Comparison of ENCODE assay signal across 1 cellular context in the genomic region with DNA sequence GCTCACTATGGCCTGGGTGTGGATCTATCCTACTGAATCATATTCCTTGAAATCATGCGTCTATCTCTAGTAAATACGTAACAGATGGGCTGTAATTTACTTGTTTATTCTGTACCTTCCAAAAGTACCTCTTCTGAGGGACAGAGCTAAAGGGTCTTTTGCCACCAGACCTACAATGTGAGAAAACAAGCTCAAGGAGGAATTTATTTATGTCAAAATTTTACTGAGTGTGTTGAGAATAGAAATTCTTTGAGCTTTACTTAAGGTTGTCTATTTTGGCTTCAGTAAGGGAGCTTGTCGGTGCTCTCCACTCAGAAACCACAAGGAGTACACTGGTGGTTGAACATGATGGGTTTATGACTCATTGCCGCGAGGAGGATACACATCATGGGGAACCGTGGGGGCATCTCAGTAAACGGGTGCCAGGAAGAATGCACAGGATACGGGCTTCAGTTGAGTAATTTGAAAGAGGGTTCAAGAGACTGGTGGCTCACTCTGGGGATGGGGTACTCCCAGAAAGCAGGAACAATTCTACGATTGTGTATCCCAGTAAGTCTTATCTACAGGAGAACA.
TF ChIP-seq lines count a peak whose summit lies in the region.

No MANE protein-coding gene starts in this region.

TF ChIP-seq in IMR-90, 13 proteins besides CTCF, POLR2A, EP300 and RAD21 (continued from another document):
- TF ChIP-seq, protein P1, sequence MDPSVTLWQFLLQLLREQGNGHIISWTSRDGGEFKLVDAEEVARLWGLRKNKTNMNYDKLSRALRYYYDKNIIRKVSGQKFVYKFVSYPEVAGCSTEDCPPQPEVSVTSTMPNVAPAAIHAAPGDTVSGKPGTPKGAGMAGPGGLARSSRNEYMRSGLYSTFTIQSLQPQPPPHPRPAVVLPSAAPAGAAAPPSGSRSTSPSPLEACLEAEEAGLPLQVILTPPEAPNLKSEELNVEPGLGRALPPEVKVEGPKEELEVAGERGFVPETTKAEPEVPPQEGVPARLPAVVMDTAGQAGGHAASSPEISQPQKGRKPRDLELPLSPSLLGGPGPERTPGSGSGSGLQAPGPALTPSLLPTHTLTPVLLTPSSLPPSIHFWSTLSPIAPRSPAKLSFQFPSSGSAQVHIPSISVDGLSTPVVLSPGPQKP (IDR thresholded peaks at IDR 0.05; ENCODE audit: borderline replicate concordance, low read depth, low read length), result no peak
- TF ChIP-seq CHD1 (IDR thresholded peaks at IDR 0.05; ENCODE audit: low read depth, low read length) (no peak), CEBPB (IDR thresholded peaks at IDR 0.05; ENCODE audit: low read depth, low read length) (no peak), MAFK (IDR thresholded peaks at IDR 0.05; ENCODE audit: low read depth, low read length) (no peak), NFE2L2 (IDR thresholded peaks at IDR 0.05; ENCODE audit: low read depth, low read length) (no peak), SMC3 (IDR thresholded peaks at IDR 0.05; ENCODE audit: low read depth, low read length) (no peak)
